8 cellular contexts compared by ENCODE assay signal in the genomic region with DNA sequence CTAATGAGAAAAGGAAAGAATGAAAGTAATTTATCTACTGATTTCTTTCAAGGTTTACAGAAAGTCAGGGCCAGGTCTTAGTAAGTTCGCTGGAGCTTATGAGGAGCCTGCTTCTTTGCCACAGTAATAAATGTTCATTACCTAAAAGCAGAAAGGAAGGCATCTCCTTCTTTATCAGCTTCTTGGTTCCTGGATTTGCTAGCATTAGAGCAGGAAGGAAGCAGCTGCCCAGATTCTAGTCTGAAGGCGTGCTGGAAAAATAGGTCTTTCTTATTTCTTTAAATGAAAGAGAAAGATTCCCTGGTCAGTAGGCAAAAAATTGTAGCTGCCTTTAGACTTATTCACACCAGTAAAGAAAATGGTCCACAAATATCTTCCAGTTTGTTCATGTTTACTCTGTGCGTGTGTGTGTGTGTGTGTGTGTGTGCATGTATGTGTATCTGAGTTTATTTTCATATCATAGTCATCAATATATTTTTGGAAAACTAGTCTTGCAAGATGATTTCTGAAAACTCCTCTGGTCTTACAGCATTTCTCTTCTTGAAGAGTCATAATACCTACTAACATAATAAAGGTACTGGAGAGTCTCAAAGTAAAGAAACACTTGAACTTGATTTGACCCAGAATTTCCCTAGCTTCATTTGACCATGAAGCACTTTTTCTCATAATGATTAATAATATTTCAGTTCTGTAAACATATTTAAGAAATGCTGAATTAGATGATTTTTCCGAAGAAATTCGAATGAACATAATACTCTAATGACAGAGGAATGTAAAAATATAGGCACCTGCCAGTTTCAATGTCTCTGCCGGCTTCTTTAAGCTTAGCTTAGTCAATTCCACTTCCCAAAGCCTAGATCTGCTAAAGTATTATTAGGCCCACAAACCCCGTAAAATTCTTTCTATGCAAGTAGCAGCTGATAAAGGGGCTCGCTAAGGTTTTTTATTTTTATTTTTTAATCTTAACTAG.
DNase-seq lines count a peak whose midpoint lies in the region; ATAC-seq and TF ChIP-seq lines count a peak whose summit lies in the region.

No MANE protein-coding gene starts in this region.

- H3K27ac ChIP-seq in stomach = peak overlapping the region in 4 of 5 donors; percentile 15 to 76 (median 70)

- no peak overlapping the region for H3K9ac ChIP-seq in endocrine pancreas (ENCODE audit: control insufficient read depth, insufficient read depth, low read length)

- H3K4me3 ChIP-seq in endocrine pancreas (ENCODE audit: control insufficient read depth, insufficient read depth, low read length) = peak overlapping the region; percentile 44
- no peak overlapping the region for H3K4me3 ChIP-seq in stomach

- 19 to 30% (median 24%) methylated on average over 8 of the region's 8 CpGs for WGBS in stomach, 5 donors

- intact Hi-C loops in stomach (cut with DNase I; ENCODE audit: low total_unique reads) = no loop called here

- no peak for TF ChIP-seq EP300 in stomach (IDR thresholded peaks at IDR 0.05)

- DNase-seq in stomach = no peak
- DNase-seq in NCI-H1436 (lab: John Stamatoyannopoulos, UW) = no peak
- no peak for DNase-seq in NCI-H748 (lab: John Stamatoyannopoulos, UW; ENCODE audit: unreplicated experiment)
- no peak for DNase-seq in pons (ENCODE audit: low spot score)
- no peak for DNase-seq in GM19238 (ENCODE audit: insufficient read length, low spot score)

- no peak for TF ChIP-seq CTCF in stomach (IDR thresholded peaks at IDR 0.05)

- H3K9me3 ChIP-seq in endocrine pancreas (ENCODE audit: control insufficient read depth, low read length) = no peaks in the 10 kb centered on the region
- H3K9me3 ChIP-seq in stomach = no peaks in the 10 kb centered on the region

- H3K4me1 ChIP-seq in endocrine pancreas (ENCODE audit: control insufficient read depth, insufficient read depth, low read length) (peaks cover 48% of the 10 kb centered on the region), stomach (peaks cover 22 to 60% (median 44%) of the 10 kb centered on the region in 4 donors)

- H3K27me3 ChIP-seq in endocrine pancreas (ENCODE audit: control insufficient read depth, insufficient read depth, low read length) = no peaks in the 10 kb centered on the region
- no peaks in the 10 kb centered on the region for H3K27me3 ChIP-seq in stomach

- no peak for TF ChIP-seq POLR2A in stomach (IDR thresholded peaks at IDR 0.05)

- peak; percentile 46 for ATAC-seq in GM19035 (IDR thresholded peaks at IDR 0.05; ENCODE audit: unreplicated experiment)
- ATAC-seq in HG03342 (IDR thresholded peaks at IDR 0.05; ENCODE audit: unreplicated experiment) = peak; percentile 64

- H3K36me3 ChIP-seq in endocrine pancreas (ENCODE audit: control insufficient read depth, insufficient read depth, low read length) (no peaks in the 10 kb centered on the region), stomach (no peaks in the 10 kb centered on the region)
